ENCODE assay signal across 14 cellular contexts in genomic region chr5:115599924-115600323, GRCh38. TPM values are rescaled to one million over a fixed set of nuclear protein-coding genes. Genes with fewer than 3 reads are reported as not detected.
DNase-seq lines count a peak whose midpoint lies in the region; ATAC-seq and TF ChIP-seq lines count a peak whose summit lies in the region.
"Had no signal": no experiment of that assay in that cellular context is flagged by ENCODE, and none has a peak within 500 bp of the region (broad histone marks: within the 10 kb centered on the region; RNA-seq: fewer than 3 reads in every experiment).

No MANE protein-coding gene starts in this region.

- H3K4ac ChIP-seq in IMR-90 (ENCODE audit: low read depth, low read length) = 0 out of 2 replicates have a peak overlapping the region, but pooled peaks have one; percentile 12

- CTCF ChIA-PET in SK-N-SH (lab: Yijun Ruan, JAX) (interaction anchor here (1.0 to 4.5 kb wide), 4 partner anchors 9 to 290 kb away, joined by 3 to 13 read pairs (median 4); no protein-coding TSS in a partner anchor), IMR-90 (lab: Yijun Ruan, JAX) (interaction anchor here (0.6 to 1.1 kb wide), 2 partner anchors 23 to 80 kb away, joined by 3 to 4 read pairs; no protein-coding TSS in a partner anchor)

- H3K23ac ChIP-seq in IMR-90 (ENCODE audit: low read depth, low read length) = peak overlapping the region; percentile 33; the same call in 1 of the 2 replicates

- no peak overlapping the region for H3K4me3 ChIP-seq in SK-N-SH (ENCODE audit: low read depth in 2 of 2, low read length in 1 of 2)
- no peak overlapping the region for H3K4me3 ChIP-seq in IMR-90 (ENCODE audit: insufficient read depth, low read depth, low read length)
- peak overlapping the region; percentile 2 to 79 for H3K4me3 ChIP-seq in foreskin fibroblast (ENCODE audit: low read depth in 1 of 2, low read length in 2 of 2)
- H3K4me3 ChIP-seq: lung, prostate gland, testis had no signal

- H3K79me1 ChIP-seq in IMR-90 (ENCODE audit: low read depth in 1 of 2, low read length in 2 of 2) = peaks cover 17 to 55% of the 10 kb centered on the region in 2 experiments

- H3K4me1 ChIP-seq in SK-N-SH (ENCODE audit: control insufficient read depth in 1 of 2, insufficient read depth in 2 of 2, low read depth in 1 of 2, low read length in 1 of 2) = peaks cover 3% of the 10 kb centered on the region in 2 experiments; a peak in 2 of 4 replicates
- peaks cover 6% of the 10 kb centered on the region for H3K4me1 ChIP-seq in IMR-90 (ENCODE audit: control insufficient read depth, insufficient read depth, low read length)
- H3K4me1 ChIP-seq: prostate gland had no signal

- no peak overlapping the region for H3K56ac ChIP-seq in IMR-90 (ENCODE audit: extremely low read depth, insufficient read depth, low read length)

- no peak for TF ChIP-seq EP300 in SK-N-SH (IDR thresholded peaks at IDR 0.05; ENCODE audit: borderline replicate concordance in 1 of 2, low read depth in 1 of 2, low read length in 1 of 2)

- H3K9me1 ChIP-seq in IMR-90 (ENCODE audit: insufficient read depth, low read length) = 0 out of 2 replicates have a peak, but pooled peaks cover 2% of the 10 kb centered on the region

- no peak overlapping the region for H2BK120ac ChIP-seq in IMR-90 (ENCODE audit: low read depth, low read length)

- no peak overlapping the region for H2AK5ac ChIP-seq in IMR-90 (ENCODE audit: low read depth, low read length)

- H3K36me3 ChIP-seq in SK-N-SH (replicated peaks in 1 of 2; ENCODE audit: control insufficient read depth in 1 of 2, insufficient read depth in 2 of 2, low read length in 1 of 2) (peaks cover 12 to 21% of the 10 kb centered on the region in 2 experiments), IMR-90 (ENCODE audit: control insufficient read depth, insufficient read depth, low read length) (no peaks in the 10 kb centered on the region)
- H3K36me3 ChIP-seq: prostate gland had no signal

- H3K4me2 ChIP-seq in SK-N-SH (no peak overlapping the region), IMR-90 (ENCODE audit: low read depth, low read length) (peak overlapping the region; percentile 97)

- H3K9me3 ChIP-seq in SK-N-SH (no peaks in the 10 kb centered on the region), IMR-90 (ENCODE audit: control insufficient read depth, insufficient read depth, low read length) (no peaks in the 10 kb centered on the region)
- H3K9me3 ChIP-seq: prostate gland, testis had no signal

- H3K27me3 ChIP-seq in SK-N-SH (ENCODE audit: insufficient read depth) (no peaks in the 10 kb centered on the region), IMR-90 (ENCODE audit: control insufficient read depth, insufficient read depth, low read length) (no peaks in the 10 kb centered on the region)
- H3K27me3 ChIP-seq: testis had no signal

- no peaks in the 10 kb centered on the region for H4K20me1 ChIP-seq in SK-N-SH (ENCODE audit: insufficient read depth)
- peaks cover 6% of the 10 kb centered on the region; the same call in 1 of the 2 replicates for H4K20me1 ChIP-seq in IMR-90 (ENCODE audit: insufficient read depth, low read length)

- DNase-seq in SK-N-SH (no peak), IMR-90 (no peak), foreskin fibroblast (no peak), H4 (ENCODE audit: low spot score) (no peak)
- DNase-seq in stimulated activated effector memory CD8-positive, alpha-beta T cell treated with anti-CD3 and anti-CD28 coated beads, Interleukin-12 subunit alpha, Interleukin-12 subunit beta, amount 100 ng/mL, for 72 hours (ENCODE audit: low spot score in 2 of 2) = no peak
- DNase-seq: endodermal cell had no signal

- H3F3A ChIP-seq in SK-N-SH (replicated peaks; ENCODE audit: insufficient read depth) = peaks cover 15% of the 10 kb centered on the region

- peak overlapping the region; percentile 22 for H2BK5ac ChIP-seq in IMR-90 (ENCODE audit: low read depth, low read length, poor library complexity, severe bottlenecking)

- no peaks in the 10 kb centered on the region for H3K9me3 Mint-ChIP-seq in stimulated activated effector memory CD8-positive, alpha-beta T cell treated with anti-CD3 and anti-CD28 coated beads, Interleukin-12 subunit alpha, Interleukin-12 subunit beta, amount 100 ng/mL, for 72 hours
- H3K9me3 Mint-ChIP-seq: endodermal cell had no signal

- no peak overlapping the region for H2BK15ac ChIP-seq in IMR-90 (ENCODE audit: low read depth, low read length)

- H4K5ac ChIP-seq in IMR-90 (ENCODE audit: low read depth, low read length) = no peak overlapping the region

- H3K27ac ChIP-seq in SK-N-SH (ENCODE audit: low read depth in 2 of 2, low read length in 1 of 2) (no peak overlapping the region), IMR-90 (ENCODE audit: insufficient read depth, low read length) (no peak overlapping the region)
- H3K27ac ChIP-seq: 22Rv1, prostate gland, testis had no signal

- no peak overlapping the region for H3K9ac ChIP-seq in SK-N-SH
- H3K9ac ChIP-seq in IMR-90 (ENCODE audit: low read depth, low read length) = no peak overlapping the region; the same call in 1 of the 2 replicates

- H3K4me3 Mint-ChIP-seq in stimulated activated effector memory CD8-positive, alpha-beta T cell treated with anti-CD3 and anti-CD28 coated beads, Interleukin-12 subunit alpha, Interleukin-12 subunit beta, amount 100 ng/mL, for 72 hours = peak overlapping the region; percentile 10
- H3K4me3 Mint-ChIP-seq: endodermal cell had no signal

- BruUV-seq in IMR-90 (replicated peaks; lab: Mats Ljungman, UMichigan) = no TSS peak

- TF ChIP-seq POLR2A in IMR-90 (IDR thresholded peaks at IDR 0.05; ENCODE audit: low read depth, low read length) = no peak

- dilution Hi-C loops in IMR-90 (cut with HindIII; ENCODE audit: low sequenced_read_pairs, unreplicated experiment) = no loop called here

- intact Hi-C loops in IMR-90 (cut with micrococcal nuclease) = no loop called here

- peaks cover 7% of the 10 kb centered on the region for H3K36me3 Mint-ChIP-seq in stimulated activated effector memory CD8-positive, alpha-beta T cell treated with anti-CD3 and anti-CD28 coated beads, Interleukin-12 subunit alpha, Interleukin-12 subunit beta, amount 100 ng/mL, for 72 hours

- no peak overlapping the region for H2BK20ac ChIP-seq in IMR-90 (ENCODE audit: low read depth, low read length)

- no peak overlapping the region for H4K8ac ChIP-seq in IMR-90 (ENCODE audit: low read depth in 2 of 2, low read length in 2 of 2)

- H2AFZ ChIP-seq in SK-N-SH (ENCODE audit: low read depth) (no peak overlapping the region), IMR-90 (replicated peaks; ENCODE audit: low read length, poor library complexity) (no peak overlapping the region)

- ATAC-seq in SK-N-SH treated with all-trans-retinoic acid at 6 μM for 48 hours (peak; percentile 24; the same call in 1 of the 3 replicates), IMR-90 (ENCODE audit: low read depth) (0 out of 2 replicates have a peak, but pooled peaks have one; percentile 4), HG03521 (IDR thresholded peaks at IDR 0.05; ENCODE audit: unreplicated experiment) (no peak), GM21515 (IDR thresholded peaks at IDR 0.05; ENCODE audit: unreplicated experiment) (no peak)
- no peak for ATAC-seq in stimulated activated effector memory CD8-positive, alpha-beta T cell treated with anti-CD3 and anti-CD28 coated beads, Interleukin-12 subunit alpha, Interleukin-12 subunit beta, amount 100 ng/mL, for 72 hours
- ATAC-seq: Panc1 had no signal

- no peak overlapping the region; the same call in 1 of the 2 replicates for H3K14ac ChIP-seq in IMR-90 (replicated peaks; ENCODE audit: low read depth, low read length)

- TF ChIP-seq RAD21 in SK-N-SH (IDR thresholded peaks at IDR 0.05; ENCODE audit: low read length) = no peak
- no peak for TF ChIP-seq RAD21 in IMR-90 (IDR thresholded peaks at IDR 0.05; ENCODE audit: low read length)

- TF ChIP-seq CTCF in SK-N-SH (IDR thresholded peaks at IDR 0.05) (no peak), IMR-90 (conservative IDR thresholded peaks at IDR 0.05; ENCODE audit: low read depth, low read length) (no peak), foreskin fibroblast (IDR thresholded peaks at IDR 0.05; ENCODE audit: low read depth, low read length) (no peak)

- in situ Hi-C loops in IMR-90 (cut with MboI; ENCODE audit: low sequenced_read_pairs) = loop anchor here (25.0 kb wide), 1 partner anchor 1363 kb away; no protein-coding TSS in a partner anchor

- H3K18ac ChIP-seq in IMR-90 (ENCODE audit: low read depth, low read length) = no peak overlapping the region

- POLR2A ChIA-PET in SK-N-SH (lab: Yijun Ruan, JAX) (no interaction called here), IMR-90 (lab: Charles Lee; ENCODE audit: unreplicated experiment) (no interaction called here)

- H2AK9ac ChIP-seq in IMR-90 (replicated peaks; ENCODE audit: low read depth, low read length, poor library complexity) = no peak overlapping the region

- peaks cover 7% of the 10 kb centered on the region; the same call in 1 of the 2 replicates for H3K79me2 ChIP-seq in SK-N-SH (ENCODE audit: insufficient read depth)

- H4K91ac ChIP-seq in IMR-90 (ENCODE audit: insufficient read depth, low read depth, low read length) = no peak overlapping the region

- H3K4me1 Mint-ChIP-seq in stimulated activated effector memory CD8-positive, alpha-beta T cell treated with anti-CD3 and anti-CD28 coated beads, Interleukin-12 subunit alpha, Interleukin-12 subunit beta, amount 100 ng/mL, for 72 hours = peaks cover 30% of the 10 kb centered on the region

- no peaks in the 10 kb centered on the region for H3K9me2 ChIP-seq in SK-N-SH

- H3K27ac Mint-ChIP-seq in stimulated activated effector memory CD8-positive, alpha-beta T cell treated with anti-CD3 and anti-CD28 coated beads, Interleukin-12 subunit alpha, Interleukin-12 subunit beta, amount 100 ng/mL, for 72 hours = no peak overlapping the region
- H3K27ac Mint-ChIP-seq: endodermal cell had no signal

- 93% methylated on average over 2 of the region's 2 CpGs for WGBS in SK-N-SH (ENCODE audit: low lambda C conversion rate)
- WGBS in IMR-90 (ENCODE audit: extremely low coverage in 2 of 2, insufficient read length in 1 of 2), 2 experiments = 83% methylated on average over 1 of the region's 2 CpGs; no CpG with 5 or more reads in 1 of the 2 experiments

RNA-seq across cellular contexts. Expression of gene TICAM2, which starts 2.4 kb away (rescaled TPM):
- polyA plus RNA-seq in SK-N-SH (2012; rRNA removed) (not detected in 2 replicates), IMR-90 (2012; rRNA removed) (2.9 and 3.4 TPM in 2 replicates)
- 0.01 TPM in 2 replicates for polyA plus RNA-seq in SK-N-SH (2012; cell fraction: cytosol; rRNA removed)
- polyA plus RNA-seq in SK-N-SH (2012; cell fraction: nucleus; rRNA removed) = not detected in 2 replicates
- 4.3 and 6.9 TPM in 2 replicates for total RNA-seq in IMR-90 (2012; rRNA removed)
- 0.73 and 0.97 TPM in 2 replicates for polyA plus RNA-seq in IMR-90 (2012; cell fraction: cytosol; rRNA removed)
- 0.55 and 2.2 TPM in 2 replicates for polyA plus RNA-seq in IMR-90 (2012; cell fraction: nucleus; rRNA removed; ENCODE audit: low replicate concordance)
- 0.16 and 4.5 TPM in 2 replicates for total RNA-seq in H4 (2014; rRNA removed; shearing (Covaris generic))

RNA-seq across cellular contexts. Expression of gene TMED7, which starts 25.9 kb away (rescaled TPM):
- polyA plus RNA-seq in SK-N-SH (2012; rRNA removed) (32.8 and 41.2 TPM in 2 replicates), IMR-90 (2012; rRNA removed) (86.7 and 107 TPM in 2 replicates)
- polyA plus RNA-seq in SK-N-SH (2012; cell fraction: cytosol; rRNA removed) = 45.0 and 49.8 TPM in 2 replicates
- polyA plus RNA-seq in SK-N-SH (2012; cell fraction: nucleus; rRNA removed) = 34.9 and 59.0 TPM in 2 replicates
- total RNA-seq in IMR-90 (2012; rRNA removed) = 75.6 and 173 TPM in 2 replicates
- polyA plus RNA-seq in IMR-90 (2012; cell fraction: cytosol; rRNA removed) = 10.4 and 84.9 TPM in 2 replicates
- 11.2 and 42.1 TPM in 2 replicates for polyA plus RNA-seq in IMR-90 (2012; cell fraction: nucleus; rRNA removed; ENCODE audit: low replicate concordance)
- total RNA-seq in H4 (2014; rRNA removed; shearing (Covaris generic)) = 128 and 161 TPM in 2 replicates

RNA-seq across cellular contexts. Expression of gene FEM1C, which starts 55.3 kb away (rescaled TPM):
- 2.8 and 3.9 TPM in 2 replicates for polyA plus RNA-seq in SK-N-SH (2012; rRNA removed)
- polyA plus RNA-seq in SK-N-SH (2012; cell fraction: cytosol; rRNA removed) = 3.6 and 4.3 TPM in 2 replicates
- 2.9 and 6.4 TPM in 2 replicates for polyA plus RNA-seq in SK-N-SH (2012; cell fraction: nucleus; rRNA removed)
- total RNA-seq in IMR-90 (2012; rRNA removed) = 21.5 and 30.3 TPM in 2 replicates
- 5.3 and 6.3 TPM in 2 replicates for polyA plus RNA-seq in IMR-90 (2012; rRNA removed)
- 1.4 TPM in 2 replicates for polyA plus RNA-seq in IMR-90 (2012; cell fraction: cytosol; rRNA removed)
- polyA plus RNA-seq in IMR-90 (2012; cell fraction: nucleus; rRNA removed; ENCODE audit: low replicate concordance) = 1.2 and 11.4 TPM in 2 replicates
- total RNA-seq in H4 (2014; rRNA removed; shearing (Covaris generic)) = 8.6 and 10.2 TPM in 2 replicates

Comparison
In these comparisons a context has a peak if more than half of its experiments do, and no peak if none do; other contexts are left out.
1. ATAC-seq: peak in SK-N-SH treated with all-trans-retinoic acid at 6 μM for 48 hours (single experiment) and IMR-90 (single experiment); none in stimulated activated effector memory CD8-positive, alpha-beta T cell treated with anti-CD3 and anti-CD28 coated beads, Interleukin-12 subunit alpha, Interleukin-12 subunit beta, amount 100 ng/mL, for 72 hours (single experiment), HG03521 (single experiment) and GM21515 (single experiment).
2. H3K4me3 ChIP-seq: peak in foreskin fibroblast (2 of 2); none in SK-N-SH (0 of 2) and IMR-90 (single experiment).